Comparison of ENCODE assay signal across 16 cellular contexts in genomic region chr11:76329084-76329648, GRCh38. TPM values are rescaled to one million over a fixed set of nuclear protein-coding genes. Genes with fewer than 3 reads are reported as not detected.
DNase-seq lines count a peak whose midpoint lies in the region; ATAC-seq and TF ChIP-seq lines count a peak whose summit lies in the region.
"Had no signal": no experiment of that assay in that cellular context is flagged by ENCODE, and none has a peak within 500 bp of the region (broad histone marks: within the 10 kb centered on the region; RNA-seq: fewer than 3 reads in every experiment).

No MANE protein-coding gene starts in this region.

- TF ChIP-seq RAD21 in HCT116 (IDR thresholded peaks at IDR 0.05; ENCODE audit: low read depth): no peak

- H3K9me2 ChIP-seq in HCT116 (ENCODE audit: insufficient read depth): no peaks in the 10 kb centered on the region

- TF ChIP-seq POLR2A in HCT116 (IDR thresholded peaks at IDR 0.05; ENCODE audit: borderline replicate concordance, extremely low read depth, insufficient read depth, insufficient read length): no peak

- intact Hi-C loops in HCT116 (cut with micrococcal nuclease): loop anchor here (10.0 kb wide), 1 partner anchor 356 kb away; no protein-coding TSS in a partner anchor

- no peak overlapping the region for H2AFZ ChIP-seq in HCT116 (ENCODE audit: low read depth, low read length, poor library complexity, severe bottlenecking)

- no peaks in the 10 kb centered on the region for H3K36me3 ChIP-seq in HCT116 (ENCODE audit: control insufficient read depth in 1 of 2, insufficient read depth in 2 of 2, low read length in 2 of 2)
- H3K36me3 ChIP-seq: vagina had no signal

- no peak overlapping the region for H3K9ac ChIP-seq in HCT116 (ENCODE audit: low read length)
- H3K9ac ChIP-seq: BLaER1 treated with 17β-estradiol and CSF1 and Interleukin-3, amounts not matched to agents 10 nM and 100 nM had no signal

- peak; percentile 70 for ATAC-seq in HCT116
- no peak for ATAC-seq in GM19452 (IDR thresholded peaks at IDR 0.05; ENCODE audit: unreplicated experiment)
- ATAC-seq: activated CD4-positive, alpha-beta T cell treated with anti-CD3 and anti-CD28 coated beads for 36 hours; naive thymus-derived CD8-positive, alpha-beta T cell; right cardiac atrium; stimulated activated effector memory CD8-positive, alpha-beta T cell treated with anti-CD3 and anti-CD28 coated beads, Interleukin-12 subunit alpha, Interleukin-12 subunit beta, amount 100 ng/mL, for 72 hours had no signal

- peak overlapping the region; percentile 53 for H3K4me2 ChIP-seq in HCT116 (ENCODE audit: low read length)
- H3K4me2 ChIP-seq: BLaER1 treated with 17β-estradiol and CSF1 and Interleukin-3, amounts not matched to agents 10 nM and 100 nM had no signal

- POLR2A ChIA-PET in HCT116 (lab: Charles Lee): no interaction called here

- H3K4me3 ChIP-seq in HCT116 (replicated peaks in 1 of 2; ENCODE audit: low read depth in 1 of 2, low read length in 2 of 2) (no peak overlapping the region), choroid plexus epithelial cell (ENCODE audit: low read depth, low read length) (no peak overlapping the region), retinal pigment epithelial cell (ENCODE audit: low read length) (no peak overlapping the region)
- H3K4me3 ChIP-seq: BLaER1 treated with 17β-estradiol and CSF1 and Interleukin-3, amounts not matched to agents 10 nM and 100 nM; vagina had no signal

- DNase-seq in HCT116 (ENCODE audit: low read depth, low spot score): peak; percentile 3
- peak; percentile 83 for DNase-seq in choroid plexus epithelial cell (ENCODE audit: low read depth)
- DNase-seq in kidney glomerular epithelial cell (lab: John Stamatoyannopoulos, UW): peak; percentile 3
- peak; percentile 41 for DNase-seq in retinal pigment epithelial cell (ENCODE audit: low read depth)
- no peak for DNase-seq in NCI-H146 (lab: John Stamatoyannopoulos, UW)
- DNase-seq in NCI-H2029 treated with DMSO at 0.1 percent for 48 hours (lab: John Stamatoyannopoulos, UW): no peak
- no peak for DNase-seq in activated naive CD4-positive, alpha-beta T cell treated with Interleukin-2 at 50 U/mL for 16 hours
- DNase-seq: activated CD4-positive, alpha-beta T cell treated with anti-CD3 and anti-CD28 coated beads for 36 hours; naive thymus-derived CD8-positive, alpha-beta T cell; NCI-H1092; stimulated activated CD4-positive, alpha-beta T cell treated with anti-CD3 and anti-CD28 coated beads, Interleukin-4, amount 100 ng/mL, for 4 hours had no signal

- no peaks in the 10 kb centered on the region for H3K27me3 ChIP-seq in HCT116 (ENCODE audit: insufficient read depth, low read length)
- H3K27me3 ChIP-seq: BLaER1 treated with 17β-estradiol and CSF1 and Interleukin-3, amounts not matched to agents 10 nM and 100 nM; vagina had no signal

- CTCF ChIA-PET in HCT116 (lab: Charles Lee): no interaction called here

- H3K79me2 ChIP-seq in HCT116 (ENCODE audit: insufficient read depth, low read length): no peaks in the 10 kb centered on the region

- no peak overlapping the region for H3K27ac ChIP-seq in HCT116 (ENCODE audit: low read depth, low read length)
- H3K27ac ChIP-seq: BLaER1 treated with 17β-estradiol and CSF1 and Interleukin-3, amounts not matched to agents 10 nM and 100 nM; vagina had no signal

- TF ChIP-seq CTCF in HCT116 (IDR thresholded peaks at IDR 0.05 in 2 of 3, conservative IDR thresholded peaks at IDR 0.05 in 1 of 3; ENCODE audit: borderline replicate concordance in 1 of 3, insufficient read depth in 1 of 3, low read depth in 2 of 3, low read length in 2 of 3) (no peak), choroid plexus epithelial cell (conservative IDR thresholded peaks at IDR 0.05; ENCODE audit: low read depth, low read length) (no peak), retinal pigment epithelial cell (conservative IDR thresholded peaks at IDR 0.05; ENCODE audit: low read depth, low read length) (no peak)

- RAD21 ChIA-PET in HCT116 (lab: Charles Lee; ENCODE audit: low non-redundant PET in 1 of 2, low total read pairs in 2 of 2, uncharacterized antibody in 2 of 2, unreplicated experiment in 2 of 2): interaction anchor here in 1 of 2 experiments (0.6 to 1.1 kb wide), 2 partner anchors 10 to 43 kb away, joined by 3 to 4 read pairs; no protein-coding TSS in a partner anchor

- peaks cover 8 to 15% of the 10 kb centered on the region in 2 experiments for H3K4me1 ChIP-seq in HCT116 (ENCODE audit: control insufficient read depth in 1 of 2, insufficient read depth in 2 of 2, low read length in 2 of 2)
- H3K4me1 ChIP-seq: vagina had no signal

- H4K20me1 ChIP-seq in HCT116 (ENCODE audit: insufficient read depth): no peaks in the 10 kb centered on the region
- H4K20me1 ChIP-seq: BLaER1 treated with 17β-estradiol and CSF1 and Interleukin-3, amounts not matched to agents 10 nM and 100 nM had no signal

- H3K9me3 ChIP-seq in HCT116 (ENCODE audit: control insufficient read depth in 1 of 2, insufficient read depth in 1 of 2, low read depth in 1 of 2, low read length in 2 of 2): no peaks in the 10 kb centered on the region
- H3K9me3 ChIP-seq: vagina had no signal

- no TSS peak for BruUV-seq in HCT116 (replicated peaks; lab: Mats Ljungman, UMichigan)

TF ChIP-seq in HCT116, 20 proteins besides CTCF, POLR2A, EP300 and RAD21:
- TF ChIP-seq SIN3A (IDR thresholded peaks at IDR 0.05; ENCODE audit: low read depth) (no peak), ZNF274 (IDR thresholded peaks at IDR 0.05; ENCODE audit: low read depth, low read length) (no peak), ZFX (IDR thresholded peaks at IDR 0.05) (no peak), JUND (IDR thresholded peaks at IDR 0.05) (no peak), EZH2 (IDR thresholded peaks at IDR 0.05) (no peak)

RNA-seq across cellular contexts. Expression of gene THAP12, which starts 51.8 kb away (rescaled TPM):
- 44.1 TPM for total RNA-seq in HCT116 (2021; ENCODE audit: unreplicated experiment)
- polyA plus RNA-seq in HCT116 (2012): 10.6 and 16.1 TPM in 2 replicates

RNA-seq across cellular contexts. Expression of gene GVQW3, which starts 52.0 kb away (rescaled TPM):
- total RNA-seq in HCT116 (2021; ENCODE audit: unreplicated experiment): 4.7 TPM
- 1.1 and 2.0 TPM in 2 replicates for polyA plus RNA-seq in HCT116 (2012)

Comparison
In these comparisons a context has a peak if more than half of its experiments do, and no peak if none do; other contexts are left out.
1. DNase-seq: peak in HCT116 (single experiment), choroid plexus epithelial cell (single experiment), kidney glomerular epithelial cell (single experiment) and retinal pigment epithelial cell (single experiment); none in NCI-H146 (single experiment), NCI-H2029 treated with DMSO at 0.1 percent for 48 hours (single experiment) and activated naive CD4-positive, alpha-beta T cell treated with Interleukin-2 at 50 U/mL for 16 hours (single experiment).